In the genomic region with DNA sequence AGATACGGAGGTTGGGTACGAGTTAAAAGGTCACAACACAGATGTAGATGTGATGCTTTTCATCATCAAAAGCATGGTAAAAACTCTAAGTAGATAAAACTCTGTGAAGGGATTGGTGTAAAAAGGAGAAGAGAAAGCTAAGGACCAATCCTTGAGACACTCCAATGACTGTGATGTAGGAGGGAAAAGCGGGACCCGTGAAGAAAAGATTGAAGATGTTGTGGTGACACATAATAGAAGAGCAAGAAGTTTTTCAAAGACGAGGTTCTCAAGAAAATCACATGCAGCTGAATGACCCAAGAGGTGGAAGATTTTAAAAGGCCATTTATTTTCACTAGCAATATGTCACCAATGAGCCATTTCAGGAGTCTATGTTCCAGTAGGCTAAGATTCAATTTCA, we compare ENCODE assay signal across 17 cellular contexts.
DNase-seq lines count a peak whose midpoint lies in the region; ATAC-seq and TF ChIP-seq lines count a peak whose summit lies in the region.
"Had no signal": no experiment of that assay in that cellular context is flagged by ENCODE, and none has a peak within 500 bp of the region (broad histone marks: within the 10 kb centered on the region; RNA-seq: fewer than 3 reads in every experiment).

No MANE protein-coding gene starts in this region.

- TF ChIP-seq CTCF in natural killer cell (IDR thresholded peaks at IDR 0.05), result no peak

- H3K27me3 Mint-ChIP-seq in activated CD4-positive, alpha-beta T cell treated with anti-CD3 and anti-CD28 coated beads, Interleukin-2, amount 10 ng/mL, durations not matched to agents 24 days and 14 days, result no peaks in the 10 kb centered on the region
- H3K27me3 Mint-ChIP-seq in natural killer cell treated with Interleukin-12 subunit alpha and Interleukin-12 subunit beta and Interleukin-15 and Interleukin-18, amount 100 ng/mL, for 72 hours, result peaks cover 2 to 11% of the 10 kb centered on the region in 2 donors
- peaks cover 0 to 9% of the 10 kb centered on the region in 2 donors for H3K27me3 Mint-ChIP-seq in natural killer cell (ENCODE audit: low read depth in 2 of 2)
- no peaks in the 10 kb centered on the region for H3K27me3 Mint-ChIP-seq in activated naive CD8-positive, alpha-beta T cell treated with anti-CD3 and anti-CD28 coated beads for 36 hours
- no peaks in the 10 kb centered on the region for H3K27me3 Mint-ChIP-seq in stimulated activated naive CD8-positive, alpha-beta T cell treated with anti-CD3 and anti-CD28 coated beads, Interleukin-15, amount 100 ng/mL, for 72 hours

- H3K4me1 Mint-ChIP-seq in activated CD4-positive, alpha-beta T cell treated with anti-CD3 and anti-CD28 coated beads, Interleukin-2, amount 10 ng/mL, durations not matched to agents 24 days and 14 days, result peaks cover 36% of the 10 kb centered on the region
- peaks cover 29 to 47% of the 10 kb centered on the region in 2 donors for H3K4me1 Mint-ChIP-seq in natural killer cell treated with Interleukin-12 subunit alpha and Interleukin-12 subunit beta and Interleukin-15 and Interleukin-18, amount 100 ng/mL, for 72 hours (ENCODE audit: low read depth in 2 of 2)
- H3K4me1 Mint-ChIP-seq in natural killer cell, result no peaks in the 10 kb centered on the region
- H3K4me1 Mint-ChIP-seq in activated naive CD8-positive, alpha-beta T cell treated with anti-CD3 and anti-CD28 coated beads for 36 hours, result peaks cover 49% of the 10 kb centered on the region
- peaks cover 49% of the 10 kb centered on the region for H3K4me1 Mint-ChIP-seq in stimulated activated naive CD8-positive, alpha-beta T cell treated with anti-CD3 and anti-CD28 coated beads, Interleukin-15, amount 100 ng/mL, for 72 hours

- H3K4me3 Mint-ChIP-seq in activated CD4-positive, alpha-beta T cell treated with anti-CD3 and anti-CD28 coated beads, Interleukin-2, amount 10 ng/mL, durations not matched to agents 24 days and 14 days, result peak overlapping the region; percentile 5
- H3K4me3 Mint-ChIP-seq in natural killer cell treated with Interleukin-12 subunit alpha and Interleukin-12 subunit beta and Interleukin-15 and Interleukin-18, amount 100 ng/mL, for 72 hours, result peak overlapping the region; percentile 59
- H3K4me3 Mint-ChIP-seq in natural killer cell, result no peak overlapping the region
- H3K4me3 Mint-ChIP-seq in activated naive CD8-positive, alpha-beta T cell treated with anti-CD3 and anti-CD28 coated beads for 36 hours, result peak overlapping the region; percentile 2
- H3K4me3 Mint-ChIP-seq in stimulated activated naive CD8-positive, alpha-beta T cell treated with anti-CD3 and anti-CD28 coated beads, Interleukin-15, amount 100 ng/mL, for 72 hours, result peak overlapping the region; percentile 36 to 76
- H3K4me3 Mint-ChIP-seq: CD8-positive, alpha-beta T cell had no signal

- no peaks in the 10 kb centered on the region for H3K36me3 Mint-ChIP-seq in activated CD4-positive, alpha-beta T cell treated with anti-CD3 and anti-CD28 coated beads, Interleukin-2, amount 10 ng/mL, durations not matched to agents 24 days and 14 days (ENCODE audit: low read depth)
- H3K36me3 Mint-ChIP-seq in natural killer cell treated with Interleukin-12 subunit alpha and Interleukin-12 subunit beta and Interleukin-15 and Interleukin-18, amount 100 ng/mL, for 72 hours, result peaks cover 12% of the 10 kb centered on the region
- H3K36me3 Mint-ChIP-seq in natural killer cell, result no peaks in the 10 kb centered on the region
- peaks cover 22% of the 10 kb centered on the region for H3K36me3 Mint-ChIP-seq in activated naive CD8-positive, alpha-beta T cell treated with anti-CD3 and anti-CD28 coated beads for 36 hours
- H3K36me3 Mint-ChIP-seq: CD8-positive, alpha-beta T cell had no signal

- peak overlapping the region; percentile 21 for H3K27ac Mint-ChIP-seq in activated CD4-positive, alpha-beta T cell treated with anti-CD3 and anti-CD28 coated beads, Interleukin-2, amount 10 ng/mL, durations not matched to agents 24 days and 14 days
- peak overlapping the region; percentile 2 to 19 for H3K27ac Mint-ChIP-seq in natural killer cell treated with Interleukin-12 subunit alpha and Interleukin-12 subunit beta and Interleukin-15 and Interleukin-18, amount 100 ng/mL, for 72 hours
- no peak overlapping the region for H3K27ac Mint-ChIP-seq in natural killer cell
- peak overlapping the region; percentile 70 for H3K27ac Mint-ChIP-seq in activated naive CD8-positive, alpha-beta T cell treated with anti-CD3 and anti-CD28 coated beads for 36 hours
- no peak overlapping the region for H3K27ac Mint-ChIP-seq in stimulated activated naive CD8-positive, alpha-beta T cell treated with anti-CD3 and anti-CD28 coated beads, Interleukin-15, amount 100 ng/mL, for 72 hours
- H3K27ac Mint-ChIP-seq: CD8-positive, alpha-beta T cell had no signal

- peaks cover 14% of the 10 kb centered on the region for H3K9me3 Mint-ChIP-seq in activated CD4-positive, alpha-beta T cell treated with anti-CD3 and anti-CD28 coated beads, Interleukin-2, amount 10 ng/mL, durations not matched to agents 24 days and 14 days
- H3K9me3 Mint-ChIP-seq in natural killer cell treated with Interleukin-12 subunit alpha and Interleukin-12 subunit beta and Interleukin-15 and Interleukin-18, amount 100 ng/mL, for 72 hours, result peaks cover 6% of the 10 kb centered on the region
- no peaks in the 10 kb centered on the region for H3K9me3 Mint-ChIP-seq in natural killer cell
- H3K9me3 Mint-ChIP-seq in activated naive CD8-positive, alpha-beta T cell treated with anti-CD3 and anti-CD28 coated beads for 36 hours, result peaks cover 3% of the 10 kb centered on the region
- H3K9me3 Mint-ChIP-seq in stimulated activated naive CD8-positive, alpha-beta T cell treated with anti-CD3 and anti-CD28 coated beads, Interleukin-15, amount 100 ng/mL, for 72 hours, result peaks cover 0 to 3% of the 10 kb centered on the region in 2 donors
- H3K9me3 Mint-ChIP-seq: CD8-positive, alpha-beta T cell had no signal

- no peak for DNase-seq in activated CD4-positive, alpha-beta T cell treated with anti-CD3 and anti-CD28 coated beads, Interleukin-2, amount 10 ng/mL, durations not matched to agents 24 days and 14 days
- DNase-seq in activated CD4-positive, alpha-beta T cell treated with anti-CD3 and anti-CD28 coated beads for 1 hour, result no peak
- no peak for DNase-seq in natural killer cell treated with Interleukin-12 subunit alpha and Interleukin-12 subunit beta and Interleukin-15 and Interleukin-18, amount 100 ng/mL, for 72 hours (ENCODE audit: low spot score)
- no peak for DNase-seq in natural killer cell
- DNase-seq in activated naive CD8-positive, alpha-beta T cell treated with anti-CD3 and anti-CD28 coated beads for 36 hours, result no peak
- no peak for DNase-seq in stimulated activated naive CD8-positive, alpha-beta T cell treated with anti-CD3 and anti-CD28 coated beads, Interleukin-15, amount 100 ng/mL, for 72 hours
- no peak for DNase-seq in nucleus accumbens (lab: John Stamatoyannopoulos, UW)
- DNase-seq: CD8-positive, alpha-beta T cell; DMS79 treated with DMSO at 0.1 percent for 48 hours; H7; KG1; NCI-H1048; NCI-H146; NCI-H2081; NCI-H82 had no signal

- intact Hi-C loops in activated CD4-positive, alpha-beta T cell treated with anti-CD3 and anti-CD28 coated beads, Interleukin-2, amount 10 ng/mL, durations not matched to agents 24 days and 14 days (cut with micrococcal nuclease), result loop anchor here (1.0 kb wide), 5 partner anchors 28 to 145 kb away; no protein-coding TSS in a partner anchor
- intact Hi-C loops in natural killer cell (cut with micrococcal nuclease), result no loop called here

- ATAC-seq in natural killer cell treated with Interleukin-12 subunit alpha and Interleukin-12 subunit beta and Interleukin-15 and Interleukin-18, amount 100 ng/mL, for 72 hours, result no peak
- ATAC-seq in natural killer cell, result no peak
- no peak for ATAC-seq in stimulated activated naive CD8-positive, alpha-beta T cell treated with anti-CD3 and anti-CD28 coated beads, Interleukin-15, amount 100 ng/mL, for 72 hours
- no peak for ATAC-seq in GM21737 (IDR thresholded peaks at IDR 0.05; ENCODE audit: unreplicated experiment)
- ATAC-seq: CD8-positive, alpha-beta T cell; HepG2 had no signal

Comparison
In these comparisons a context has a peak if more than half of its experiments do, and no peak if none do; other contexts are left out.
1. H3K27ac Mint-ChIP-seq: peak in activated CD4-positive, alpha-beta T cell treated with anti-CD3 and anti-CD28 coated beads, Interleukin-2, amount 10 ng/mL, durations not matched to agents 24 days and 14 days (single experiment), natural killer cell treated with Interleukin-12 subunit alpha and Interleukin-12 subunit beta and Interleukin-15 and Interleukin-18, amount 100 ng/mL, for 72 hours (2 of 2) and activated naive CD8-positive, alpha-beta T cell treated with anti-CD3 and anti-CD28 coated beads for 36 hours (single experiment); none in natural killer cell (0 of 2) and stimulated activated naive CD8-positive, alpha-beta T cell treated with anti-CD3 and anti-CD28 coated beads, Interleukin-15, amount 100 ng/mL, for 72 hours (0 of 2).